ENCODE assay signal across 30 cellular contexts in the genomic region with DNA sequence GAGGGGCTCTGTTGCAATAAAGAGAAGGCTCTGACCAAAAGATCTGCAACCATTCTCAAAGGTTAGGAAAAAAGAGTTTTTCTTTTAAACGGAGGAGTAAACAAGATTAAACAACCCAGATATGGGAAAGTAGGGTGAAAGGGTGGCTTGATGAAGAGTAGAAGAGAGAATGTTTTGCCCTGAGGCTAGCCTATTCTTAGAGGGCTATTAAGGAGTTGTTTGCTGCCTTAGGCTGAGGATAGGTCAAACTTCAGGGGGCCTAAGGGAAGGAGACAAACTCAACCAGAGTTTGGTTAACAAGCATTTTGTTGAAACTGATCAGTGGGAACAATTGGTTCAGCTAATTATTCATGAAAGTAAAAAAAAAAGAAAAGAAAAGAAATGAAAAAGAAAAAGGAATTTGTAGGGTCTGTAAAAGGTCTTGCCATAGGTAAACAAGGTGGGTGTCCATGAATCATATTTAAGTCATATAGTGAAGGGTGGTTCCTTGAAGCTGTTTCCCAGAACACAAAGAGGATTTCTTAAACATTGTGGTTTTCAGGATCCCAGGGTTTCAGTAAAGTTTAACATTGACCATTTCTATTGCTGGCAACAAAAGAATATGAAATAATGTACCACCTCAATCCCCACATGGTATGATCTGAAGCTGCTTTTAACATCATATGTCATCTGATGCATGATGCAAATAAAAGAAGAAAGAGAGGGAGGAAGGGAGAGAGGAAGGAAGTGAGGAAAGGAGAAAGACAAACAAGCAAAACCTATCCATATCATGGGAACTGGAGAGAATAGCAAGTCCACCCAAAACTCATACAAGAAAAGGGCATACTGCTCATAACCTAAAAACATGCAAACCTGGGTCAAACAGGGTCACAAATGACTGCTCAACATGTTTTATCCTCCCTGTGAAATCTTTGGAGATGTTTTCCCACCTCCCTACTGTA.
DNase-seq lines count a peak whose midpoint lies in the region; ATAC-seq and TF ChIP-seq lines count a peak whose summit lies in the region.
"Had no signal": no experiment of that assay in that cellular context is flagged by ENCODE, and none has a peak within 500 bp of the region (broad histone marks: within the 10 kb centered on the region; RNA-seq: fewer than 3 reads in every experiment).

No MANE protein-coding gene starts in this region.

- H3K4me1 ChIP-seq in PC-3 (ENCODE audit: insufficient read depth, low read length), result peaks cover 58% of the 10 kb centered on the region
- H3K4me1 ChIP-seq: colonic mucosa, heart left ventricle, prostate gland, sigmoid colon, SJCRH30, tibial artery had no signal

- no peaks in the 10 kb centered on the region for H3K36me3 ChIP-seq in PC-3 (ENCODE audit: low read depth, low read length)
- H3K36me3 ChIP-seq: cardiac muscle cell, colonic mucosa, heart left ventricle, prostate gland, sigmoid colon, SJCRH30, tibial artery, WERI-Rb-1 had no signal

- H3K9me3 ChIP-seq in PC-3 (ENCODE audit: low read length), result no peaks in the 10 kb centered on the region
- H3K9me3 ChIP-seq: colonic mucosa, heart left ventricle, prostate gland, sigmoid colon, SJCRH30, tibial artery had no signal

- no peaks in the 10 kb centered on the region for H3K79me2 ChIP-seq in PC-3 (ENCODE audit: low read length)

- H4K20me1 ChIP-seq in PC-3 (ENCODE audit: low read length), result no peaks in the 10 kb centered on the region

- intact Hi-C loops in PC-3 (cut with micrococcal nuclease), result no loop called here

- H3K4me3 ChIP-seq in PC-3 (ENCODE audit: low read length) (no peak overlapping the region), fibroblast of mammary gland (ENCODE audit: control insufficient read depth, low read depth, low read length) (no peak overlapping the region)
- H3K4me3 ChIP-seq: cardiac muscle cell, colonic mucosa, heart left ventricle, prostate gland, sigmoid colon, SJCRH30, tibial artery had no signal

- TF ChIP-seq CTCF in PC-3 (conservative IDR thresholded peaks at IDR 0.05; ENCODE audit: low read depth, low read length), result no peak
- TF ChIP-seq CTCF in fibroblast of mammary gland (conservative IDR thresholded peaks at IDR 0.05; ENCODE audit: control insufficient read depth, insufficient read depth, low read depth, low read length), result no peak

- no peaks in the 10 kb centered on the region for H3F3A ChIP-seq in PC-3 (ENCODE audit: low read length, unreplicated experiment)

- ATAC-seq in PC-3, result peak; percentile 45
- ATAC-seq in GM21526 (IDR thresholded peaks at IDR 0.05; ENCODE audit: low FRiP score, unreplicated experiment), result no peak
- ATAC-seq in GM18907 (IDR thresholded peaks at IDR 0.05; ENCODE audit: unreplicated experiment), result no peak
- ATAC-seq: HCT116, heart left ventricle had no signal

- no peak overlapping the region for H2AFZ ChIP-seq in PC-3 (ENCODE audit: low read length)

- CTCF ChIA-PET in PC-3 (lab: Charles Lee), result interaction anchor here (0.7 kb wide), 1 partner anchor 77 kb away, joined by 3 read pairs; no protein-coding TSS in a partner anchor

- peak overlapping the region; percentile 55 for H3K4me2 ChIP-seq in PC-3 (ENCODE audit: low read length)

- no peaks in the 10 kb centered on the region for H3K27me3 ChIP-seq in PC-3 (ENCODE audit: low read length)
- H3K27me3 ChIP-seq: cardiac muscle cell, colonic mucosa, heart left ventricle, sigmoid colon, tibial artery had no signal

- POLR2A ChIA-PET in PC-3 (lab: Charles Lee; ENCODE audit: unreplicated experiment), result no interaction called here

- DNase-seq in ELR (ENCODE audit: low read depth) (peak; percentile 24), PC-3 (peak; percentile 72), fibroblast of mammary gland (ENCODE audit: low read depth) (peak; percentile 16), renal cortical epithelial cell (ENCODE audit: low read depth) (peak; percentile 1), NCI-H446 treated with DMSO at 0.1 percent for 48 hours (lab: John Stamatoyannopoulos, UW) (no peak)
- DNase-seq: activated CD4-positive, alpha-beta T cell treated with anti-CD3 and anti-CD28 coated beads for 48 hours; CD8-positive, alpha-beta memory T cell; colonic mucosa; DMS 273 treated with DMSO at 0.1 percent for 48 hours; effector CD8-positive, alpha-beta T cell; heart left ventricle; kidney glomerular epithelial cell; midbrain; naive B cell; NCI-H1417; NCI-H2081; NCI-H345; NCI-H774; nucleus accumbens; sigmoid colon; stimulated activated CD4-positive, alpha-beta T cell treated with anti-CD3 and anti-CD28 coated beads, Interleukin-4, amount 100 ng/mL, for 24 hours; T1000; tibial artery; WERI-Rb-1 had no signal

- H3K9me2 ChIP-seq in PC-3 (replicated peaks; ENCODE audit: low read length), result no peaks in the 10 kb centered on the region

- no TSS peak for BruUV-seq in PC-3 (replicated peaks; lab: Mats Ljungman, UMichigan)

- H3K9ac ChIP-seq in PC-3 (ENCODE audit: low read length), result peak overlapping the region; percentile 90

- peak overlapping the region; percentile 100 for H3K27ac ChIP-seq in PC-3 (ENCODE audit: low read length)
- H3K27ac ChIP-seq: cardiac muscle cell, colonic mucosa, heart left ventricle, prostate gland, sigmoid colon, SJCRH30, tibial artery, WERI-Rb-1 had no signal
